Comparison of ENCODE assay signal across 9 cellular contexts in genomic region chr18:21179590-21180220, GRCh38.
DNase-seq lines count a peak whose midpoint lies in the region; ATAC-seq and TF ChIP-seq lines count a peak whose summit lies in the region.
"Had no signal": no experiment of that assay in that cellular context is flagged by ENCODE, and none has a peak within 500 bp of the region (broad histone marks: within the 10 kb centered on the region; RNA-seq: fewer than 3 reads in every experiment).

No MANE protein-coding gene starts in this region.

- ATAC-seq in activated T-helper 17 cell treated with anti-CD3 and anti-CD28 coated beads, Interleukin-2, amount 50 U/mL, for 72 hours (replicated peaks): peak; percentile 51
- ATAC-seq in HG03280 (IDR thresholded peaks at IDR 0.05; ENCODE audit: unreplicated experiment): no peak

- H3K36me3 Mint-ChIP-seq in activated T-helper 17 cell treated with anti-CD3 and anti-CD28 coated beads, Interleukin-2, amount 50 U/mL, for 72 hours (ENCODE audit: low read depth): no peaks in the 10 kb centered on the region
- H3K36me3 Mint-ChIP-seq: activated naive CD8-positive, alpha-beta T cell had no signal

- H3K27ac ChIP-seq in KMS-11 (no peak overlapping the region), Peyer's patch (no peak overlapping the region), cardiac muscle cell (no peak overlapping the region)

- H3K4me1 ChIP-seq in KMS-11 (ENCODE audit: low read depth, poor library complexity, severe bottlenecking) (no peaks in the 10 kb centered on the region), Peyer's patch (no peaks in the 10 kb centered on the region), cardiac muscle cell (ENCODE audit: low read depth) (no peaks in the 10 kb centered on the region)

- no peak overlapping the region for H3K9ac ChIP-seq in KMS-11

- peaks cover 6% of the 10 kb centered on the region for H3K4me1 Mint-ChIP-seq in activated T-helper 17 cell treated with anti-CD3 and anti-CD28 coated beads, Interleukin-2, amount 50 U/mL, for 72 hours

- H3K79me2 ChIP-seq in KMS-11 (ENCODE audit: insufficient read depth, low read depth): no peaks in the 10 kb centered on the region

- peak; percentile 67 for TF ChIP-seq CTCF in GM20000 (IDR thresholded peaks at IDR 0.05; ENCODE audit: extremely low read depth, missing control alignments)
- peak; percentile 75 for TF ChIP-seq CTCF in KMS-11 (conservative IDR thresholded peaks at IDR 0.05; ENCODE audit: low read depth, low read length)
- peak; percentile 39 to 78 (median 65) for TF ChIP-seq CTCF in Peyer's patch (IDR thresholded peaks at IDR 0.05)
- peak; percentile 74 for TF ChIP-seq CTCF in cardiac muscle cell (IDR thresholded peaks at IDR 0.05; ENCODE audit: low read depth, low read length)

- no peaks in the 10 kb centered on the region for H3K9me3 ChIP-seq in Peyer's patch
- no peaks in the 10 kb centered on the region for H3K9me3 ChIP-seq in cardiac muscle cell (ENCODE audit: low read depth)

- H4K20me1 ChIP-seq in KMS-11 (ENCODE audit: insufficient read depth): no peaks in the 10 kb centered on the region

- H3K9me3 Mint-ChIP-seq in activated T-helper 17 cell treated with anti-CD3 and anti-CD28 coated beads, Interleukin-2, amount 50 U/mL, for 72 hours: no peaks in the 10 kb centered on the region

- no peaks in the 10 kb centered on the region for H3K36me3 ChIP-seq in KMS-11 (ENCODE audit: insufficient read depth)
- H3K36me3 ChIP-seq in Peyer's patch: no peaks in the 10 kb centered on the region
- H3K36me3 ChIP-seq in cardiac muscle cell: no peaks in the 10 kb centered on the region

- DNase-seq in DMS153 treated with DMSO at 0.1 percent for 48 hours (lab: John Stamatoyannopoulos, UW; ENCODE audit: unreplicated experiment): peak; percentile 67
- peak; percentile 57 for DNase-seq in GM20000 (ENCODE audit: low spot score)
- peak in 2 of 3 donors; percentile 44 to 70 for DNase-seq in Peyer's patch
- DNase-seq in cardiac muscle cell (ENCODE audit: low read depth in 1 of 2, low spot score in 1 of 2): peak; percentile 82 to 86
- peak; percentile 49 for DNase-seq in retina

- no peak for TF ChIP-seq POLR2A in Peyer's patch (IDR thresholded peaks at IDR 0.05)

- H3K4me3 ChIP-seq in KMS-11 (IDR thresholded peaks at IDR 0.05; ENCODE audit: insufficient read depth, low read depth, low read length): no peak overlapping the region
- no peak overlapping the region for H3K4me3 ChIP-seq in Peyer's patch
- H3K4me3 ChIP-seq in cardiac muscle cell: no peak overlapping the region

- H2AFZ ChIP-seq in KMS-11 (ENCODE audit: low read depth): 0 out of 2 replicates have a peak overlapping the region, but pooled peaks have one; percentile 32

- no peaks in the 10 kb centered on the region for H3K27me3 Mint-ChIP-seq in activated T-helper 17 cell treated with anti-CD3 and anti-CD28 coated beads, Interleukin-2, amount 50 U/mL, for 72 hours
- H3K27me3 Mint-ChIP-seq: activated naive CD8-positive, alpha-beta T cell had no signal

- H3K27ac Mint-ChIP-seq in activated T-helper 17 cell treated with anti-CD3 and anti-CD28 coated beads, Interleukin-2, amount 50 U/mL, for 72 hours: no peak overlapping the region
- H3K27ac Mint-ChIP-seq: activated naive CD8-positive, alpha-beta T cell had no signal

- H3K4me2 ChIP-seq in KMS-11: no peak overlapping the region

- H3K4me3 Mint-ChIP-seq in activated T-helper 17 cell treated with anti-CD3 and anti-CD28 coated beads, Interleukin-2, amount 50 U/mL, for 72 hours: no peak overlapping the region
- H3K4me3 Mint-ChIP-seq: activated naive CD8-positive, alpha-beta T cell had no signal

- H3K27me3 ChIP-seq in KMS-11 (ENCODE audit: insufficient read depth, low read depth): no peaks in the 10 kb centered on the region
- no peaks in the 10 kb centered on the region for H3K27me3 ChIP-seq in Peyer's patch
- H3K27me3 ChIP-seq in cardiac muscle cell: no peaks in the 10 kb centered on the region
